ENCODE assay signal across 9 cellular contexts in genomic region chr2:131394147-131394931, GRCh38. TPM values are rescaled to one million over a fixed set of nuclear protein-coding genes. Genes with fewer than 3 reads are reported as not detected.
DNase-seq lines count a peak whose midpoint lies in the region; ATAC-seq and TF ChIP-seq lines count a peak whose summit lies in the region.
"Had no signal": no experiment of that assay in that cellular context is flagged by ENCODE, and none has a peak within 500 bp of the region (broad histone marks: within the 10 kb centered on the region; RNA-seq: fewer than 3 reads in every experiment).

No MANE protein-coding gene starts in this region.

- ATAC-seq in RWPE2 (ENCODE audit: low read depth): peak; percentile 35; the same call in 2 of the 3 replicates
- ATAC-seq in psoas muscle: peak in 1 of 4 donors; percentile 32
- no peak for ATAC-seq in GM19395 (IDR thresholded peaks at IDR 0.05; ENCODE audit: unreplicated experiment)
- ATAC-seq: effector memory CD8-positive, alpha-beta T cell had no signal

- H3K36me3 ChIP-seq in RWPE2 (ENCODE audit: low read depth) (no peaks in the 10 kb centered on the region), left ventricle myocardium inferior (no peaks in the 10 kb centered on the region), psoas muscle (ENCODE audit: insufficient read depth in 1 of 2, low read depth in 1 of 2) (no peaks in the 10 kb centered on the region), spleen (no peaks in the 10 kb centered on the region)

- H3K27ac ChIP-seq in RWPE2 (ENCODE audit: poor library complexity, severe bottlenecking) (no peak overlapping the region), left ventricle myocardium inferior (replicated peaks) (no peak overlapping the region), psoas muscle (no peak overlapping the region), spleen (no peak overlapping the region)

- H3K27me3 ChIP-seq in RWPE2 (ENCODE audit: insufficient read depth, poor library complexity, severe bottlenecking) (peaks cover 20% of the 10 kb centered on the region), left ventricle myocardium inferior (ENCODE audit: low read depth) (peaks cover 43% of the 10 kb centered on the region), psoas muscle (ENCODE audit: insufficient read depth in 3 of 3, low read length in 2 of 3) (peaks cover 0 to 19% (median 0%) of the 10 kb centered on the region in 3 donors), spleen (replicated peaks in 1 of 7) (peaks cover 0 to 26% (median 0%) of the 10 kb centered on the region in 7 donors)

- 16 to 22% (median 22%) methylated on average over 35 to 45 of the region's 45 CpGs for WGBS in psoas muscle, 3 donors
- WGBS in spleen, 5 donors: 27 to 54% (median 32%) methylated on average over 33 to 45 of the region's 45 CpGs

- TF ChIP-seq CTCF in RWPE2 (IDR thresholded peaks at IDR 0.05; ENCODE audit: poor library complexity, severe bottlenecking): no peak
- no peak for TF ChIP-seq CTCF in left ventricle myocardium inferior (IDR thresholded peaks at IDR 0.05; ENCODE audit: borderline replicate concordance)
- no peak for TF ChIP-seq CTCF in psoas muscle (IDR thresholded peaks at IDR 0.05)
- TF ChIP-seq CTCF in spleen (IDR thresholded peaks at IDR 0.05 in 8 of 11, conservative IDR thresholded peaks at IDR 0.05 in 3 of 11): no peak
- TF ChIP-seq CTCF in GM13977 (IDR thresholded peaks at IDR 0.05; ENCODE audit: extremely low read depth, insufficient read depth, missing control alignments): no peak

- in situ Hi-C loops in GM13977 (cut with MboI; ENCODE audit: low pct_unique_long_range_greater_than_20kb, low sequenced_read_pairs, unreplicated experiment): no loop called here

- intact Hi-C loops in left ventricle myocardium inferior (cut with micrococcal nuclease): no loop called here
- intact Hi-C loops in psoas muscle (cut with DNase I): no loop called here
- intact Hi-C loops in spleen (cut with DNase I; ENCODE audit: low total_unique reads): no loop called here

- no peaks in the 10 kb centered on the region for H3K4me1 ChIP-seq in RWPE2 (ENCODE audit: insufficient read depth, poor library complexity, severe bottlenecking)
- no peaks in the 10 kb centered on the region for H3K4me1 ChIP-seq in left ventricle myocardium inferior
- no peaks in the 10 kb centered on the region for H3K4me1 ChIP-seq in psoas muscle
- H3K4me1 ChIP-seq in spleen: peaks cover 0 to 8% (median 0%) of the 10 kb centered on the region in 6 donors

- H3K4me3 ChIP-seq in RWPE2 (ENCODE audit: severe bottlenecking) (no peak overlapping the region), left ventricle myocardium inferior (peak overlapping the region; percentile 44), psoas muscle (peak overlapping the region; percentile 36), spleen (no peak overlapping the region)

- TF ChIP-seq POLR2A in spleen (IDR thresholded peaks at IDR 0.05): no peak

- DNase-seq in GM03348 (ENCODE audit: low spot score) (peak; percentile 54), RWPE2 (ENCODE audit: low spot score) (no peak), left ventricle myocardium inferior (no peak), psoas muscle (peak in 1 of 2 donors; percentile 54), spleen (no peak), GM19238 (ENCODE audit: insufficient read length, low spot score) (no peak), GM13977 (ENCODE audit: low spot score) (no peak)
- DNase-seq: effector memory CD8-positive, alpha-beta T cell had no signal

- H3K9me3 ChIP-seq in RWPE2 (ENCODE audit: severe bottlenecking) (no peaks in the 10 kb centered on the region), left ventricle myocardium inferior (replicated peaks) (no peaks in the 10 kb centered on the region), psoas muscle (no peaks in the 10 kb centered on the region), spleen (no peaks in the 10 kb centered on the region)

RNA-seq across cellular contexts. Expression of gene RAB6D, which starts 30.4 kb away (rescaled TPM):
- total RNA-seq in left ventricle myocardium inferior (not detected), psoas muscle (not detected), spleen (not detected)
- polyA plus RNA-seq in psoas muscle (under 1 TPM; 0.01 to 0.07 (median 0.04) TPM), spleen (under 1 TPM in 1 of 3 donors, not detected in 2; 0.05 TPM)

Comparison
In these comparisons a context has a peak if more than half of its experiments do, and no peak if none do; other contexts are left out.
1. H3K4me3 ChIP-seq: peak in left ventricle myocardium inferior (single experiment) and psoas muscle (single experiment); none in RWPE2 (single experiment) and spleen (0 of 8).